Comparison of ENCODE assay signal across 3 cellular contexts in the genomic region with DNA sequence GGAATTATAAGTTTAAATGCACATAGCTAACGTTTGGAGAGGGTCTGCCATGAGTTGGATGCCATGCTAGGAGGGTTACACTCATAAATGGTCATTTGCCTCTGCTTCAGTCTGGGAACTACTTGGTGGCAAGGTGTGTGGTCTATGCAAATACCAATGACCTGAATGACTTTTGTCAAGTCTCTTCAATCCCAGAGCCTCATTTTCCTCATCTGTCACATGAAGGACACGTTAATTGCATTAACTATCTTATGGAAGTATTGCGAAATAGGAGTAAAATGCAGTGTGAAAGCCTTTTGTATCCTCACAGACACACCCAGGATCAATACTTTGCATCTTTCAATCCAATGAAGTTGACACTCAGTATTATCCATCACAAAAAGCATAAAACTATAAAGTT.
TF ChIP-seq lines count a peak whose summit lies in the region.

No MANE protein-coding gene starts in this region.

TF ChIP-seq in HepG2, 621 proteins besides CTCF, POLR2A, EP300 and RAD21 (continued from another document):
- no peak for TF ChIP-seq SNAPC5 (CRISPR knock-in tag; IDR thresholded peaks at IDR 0.05; ENCODE audit: borderline replicate concordance)
- TF ChIP-seq ZNF430 (CRISPR knock-in tag; IDR thresholded peaks at IDR 0.05) = no peak
- no peak for TF ChIP-seq MTF2 (CRISPR knock-in tag; IDR thresholded peaks at IDR 0.05; ENCODE audit: borderline replicate concordance)
- TF ChIP-seq STAG1 (CRISPR knock-in tag; IDR thresholded peaks at IDR 0.05) = no peak
- no peak for TF ChIP-seq YEATS4 (CRISPR knock-in tag; IDR thresholded peaks at IDR 0.05; ENCODE audit: borderline replicate concordance)
- TF ChIP-seq ZNF562 (CRISPR knock-in tag; IDR thresholded peaks at IDR 0.05; ENCODE audit: borderline replicate concordance) = no peak
- no peak for TF ChIP-seq RAD51 (IDR thresholded peaks at IDR 0.05; ENCODE audit: borderline replicate concordance)
- no peak for TF ChIP-seq ZNF878 (CRISPR knock-in tag; IDR thresholded peaks at IDR 0.05)
- no peak for TF ChIP-seq ISX (CRISPR knock-in tag; conservative IDR thresholded peaks at IDR 0.05)
- peak; percentile 86 for TF ChIP-seq CEBPB (IDR thresholded peaks at IDR 0.05; ENCODE audit: borderline replicate concordance, low read depth, low read length)
- TF ChIP-seq CEBPG (CRISPR knock-in tag; IDR thresholded peaks at IDR 0.05) = 0 out of 2 replicates have a peak, but pooled peaks have one; percentile 7
- TF ChIP-seq NAIF1 (CRISPR knock-in tag; IDR thresholded peaks at IDR 0.05; ENCODE audit: borderline replicate concordance) = no peak
- TF ChIP-seq ZNF567 (CRISPR knock-in tag; IDR thresholded peaks at IDR 0.05; ENCODE audit: borderline replicate concordance) = no peak
- TF ChIP-seq SOX6 (IDR thresholded peaks at IDR 0.05) = no peak
- no peak for TF ChIP-seq SOX6 (CRISPR knock-in tag; IDR thresholded peaks at IDR 0.05)
- no peak for TF ChIP-seq GFI1 (CRISPR knock-in tag; IDR thresholded peaks at IDR 0.05; ENCODE audit: borderline replicate concordance)

TF ChIP-seq in K562, 482 proteins besides CTCF, POLR2A, EP300 and RAD21 (continued from another document):
- TF ChIP-seq CEBPB (tag; IDR thresholded peaks at IDR 0.05) = peak; percentile 95
- TF ChIP-seq GABPA (tag; conservative IDR thresholded peaks at IDR 0.05; ENCODE audit: low read depth) = no peak
- TF ChIP-seq RFX7 (CRISPR knock-in tag; IDR thresholded peaks at IDR 0.05) = no peak
- no peak for TF ChIP-seq YY1 (IDR thresholded peaks at IDR 0.05; ENCODE audit: borderline replicate concordance in 1 of 3, control insufficient read depth in 1 of 3, extremely low read depth in 1 of 3, insufficient read depth in 3 of 3, insufficient read length in 1 of 3, insufficient replicate concordance in 2 of 3, low read depth in 1 of 3, low read length in 2 of 3)
- no peak for TF ChIP-seq CEBPG (CRISPR knock-in tag; IDR thresholded peaks at IDR 0.05)
- TF ChIP-seq CEBPG (tag; conservative IDR thresholded peaks at IDR 0.05 in 1 of 2, IDR thresholded peaks at IDR 0.05 in 1 of 2) = peak; percentile 62 to 97; a peak in 3 of 4 replicates
- no peak for TF ChIP-seq ZKSCAN1 (IDR thresholded peaks at IDR 0.05; ENCODE audit: low read depth, low read length)
- no peak for TF ChIP-seq ZNF217 (CRISPR knock-in tag; IDR thresholded peaks at IDR 0.05)
- TF ChIP-seq NFE2 (IDR thresholded peaks at IDR 0.05; ENCODE audit: low read depth) = no peak
- TF ChIP-seq ZNF644 (tag; IDR thresholded peaks at IDR 0.05; ENCODE audit: low read depth) = no peak
- no peak for TF ChIP-seq ZNF408 (CRISPR knock-in tag; IDR thresholded peaks at IDR 0.05; ENCODE audit: low read depth)

TF ChIP-seq in neural cell, 6 proteins besides CTCF, POLR2A, EP300 and RAD21:
- TF ChIP-seq, protein P1, sequence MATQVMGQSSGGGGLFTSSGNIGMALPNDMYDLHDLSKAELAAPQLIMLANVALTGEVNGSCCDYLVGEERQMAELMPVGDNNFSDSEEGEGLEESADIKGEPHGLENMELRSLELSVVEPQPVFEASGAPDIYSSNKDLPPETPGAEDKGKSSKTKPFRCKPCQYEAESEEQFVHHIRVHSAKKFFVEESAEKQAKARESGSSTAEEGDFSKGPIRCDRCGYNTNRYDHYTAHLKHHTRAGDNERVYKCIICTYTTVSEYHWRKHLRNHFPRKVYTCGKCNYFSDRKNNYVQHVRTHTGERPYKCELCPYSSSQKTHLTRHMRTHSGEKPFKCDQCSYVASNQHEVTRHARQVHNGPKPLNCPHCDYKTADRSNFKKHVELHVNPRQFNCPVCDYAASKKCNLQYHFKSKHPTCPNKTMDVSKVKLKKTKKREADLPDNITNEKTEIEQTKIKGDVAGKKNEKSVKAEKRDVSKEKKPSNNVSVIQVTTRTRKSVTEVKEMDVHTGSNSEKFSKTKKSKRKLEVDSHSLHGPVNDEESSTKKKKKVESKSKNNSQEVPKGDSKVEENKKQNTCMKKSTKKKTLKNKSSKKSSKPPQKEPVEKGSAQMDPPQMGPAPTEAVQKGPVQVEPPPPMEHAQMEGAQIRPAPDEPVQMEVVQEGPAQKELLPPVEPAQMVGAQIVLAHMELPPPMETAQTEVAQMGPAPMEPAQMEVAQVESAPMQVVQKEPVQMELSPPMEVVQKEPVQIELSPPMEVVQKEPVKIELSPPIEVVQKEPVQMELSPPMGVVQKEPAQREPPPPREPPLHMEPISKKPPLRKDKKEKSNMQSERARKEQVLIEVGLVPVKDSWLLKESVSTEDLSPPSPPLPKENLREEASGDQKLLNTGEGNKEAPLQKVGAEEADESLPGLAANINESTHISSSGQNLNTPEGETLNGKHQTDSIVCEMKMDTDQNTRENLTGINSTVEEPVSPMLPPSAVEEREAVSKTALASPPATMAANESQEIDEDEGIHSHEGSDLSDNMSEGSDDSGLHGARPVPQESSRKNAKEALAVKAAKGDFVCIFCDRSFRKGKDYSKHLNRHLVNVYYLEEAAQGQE (IDR thresholded peaks at IDR 0.05; ENCODE audit: borderline replicate concordance) = no peak
- TF ChIP-seq SMC3 (conservative IDR thresholded peaks at IDR 0.05; ENCODE audit: poor library complexity) (no peak), POLR2AphosphoS5 (IDR thresholded peaks at IDR 0.05) (no peak), TAF1 (IDR thresholded peaks at IDR 0.05; ENCODE audit: low read depth) (no peak), MXI1 (conservative IDR thresholded peaks at IDR 0.05; ENCODE audit: poor library complexity, severe bottlenecking) (no peak), EZH2 (IDR thresholded peaks at IDR 0.05; ENCODE audit: borderline replicate concordance, insufficient read depth, low read length, poor library complexity, severe bottlenecking) (no peak)
